In genomic region chr14:91315844-91316267, GRCh38 we compare ENCODE assay signal across 9 cellular contexts.
DNase-seq lines count a peak whose midpoint lies in the region; ATAC-seq, FAIRE-seq and TF ChIP-seq lines count a peak whose summit lies in the region.
"Had no signal": no experiment of that assay in that cellular context is flagged by ENCODE, and none has a peak within 500 bp of the region (broad histone marks: within the 10 kb centered on the region; RNA-seq: fewer than 3 reads in every experiment).

No MANE protein-coding gene starts in this region.

- peak; percentile 68 for ATAC-seq in HG02678 (IDR thresholded peaks at IDR 0.05; ENCODE audit: unreplicated experiment)

- no peak for TF ChIP-seq POLR2A in GM12891 (IDR thresholded peaks at IDR 0.05; ENCODE audit: low read depth, low read length)

- FAIRE-seq in GM12891 (lab: Jason Lieb, UNC): peak; percentile 98
- FAIRE-seq: H1 had no signal

- DNase-seq in GM12891 (ENCODE audit: insufficient read length, low spot score): peak; percentile 80
- DNase-seq in NOMO-1 treated with dmso at 0.1 percent for 144 hours (lab: John Stamatoyannopoulos, UW; ENCODE audit: unreplicated experiment): peak; percentile 52
- DNase-seq in activated T-helper 9 cell treated with anti-CD3 and anti-CD28 coated beads, Interleukin-2, amount 50 U/mL, for 16 hours (ENCODE audit: low read depth): peak; percentile 67
- peak; percentile 75 for DNase-seq in stimulated activated CD4-positive, alpha-beta T cell treated with anti-CD3 and anti-CD28 coated beads, Interleukin-4, amount 100 ng/mL, for 48 hours (ENCODE audit: low read depth in 2 of 2)
- DNase-seq in mucosa of gallbladder (ENCODE audit: low spot score): no peak
- DNase-seq in NCI-H1048 (lab: John Stamatoyannopoulos, UW): no peak
- no peak for DNase-seq in HuH-7 (ENCODE audit: low spot score)

TF ChIP-seq in GM12891, 5 proteins besides CTCF, POLR2A, EP300 and RAD21:
- TF ChIP-seq POU2F2 (IDR thresholded peaks at IDR 0.05; ENCODE audit: low read depth, low read length) (peak; percentile 35), POLR2AphosphoS5 (IDR thresholded peaks at IDR 0.05; ENCODE audit: low read depth, low read length) (no peak), SPI1 (IDR thresholded peaks at IDR 0.05; ENCODE audit: low read depth, low read length) (peak; percentile 78)

Comparison
In these comparisons a context has a peak if more than half of its experiments do, and no peak if none do; other contexts are left out.
1. DNase-seq: peak in GM12891 (single experiment), NOMO-1 treated with dmso at 0.1 percent for 144 hours (single experiment), activated T-helper 9 cell treated with anti-CD3 and anti-CD28 coated beads, Interleukin-2, amount 50 U/mL, for 16 hours (single experiment) and stimulated activated CD4-positive, alpha-beta T cell treated with anti-CD3 and anti-CD28 coated beads, Interleukin-4, amount 100 ng/mL, for 48 hours (2 of 2); none in mucosa of gallbladder (single experiment), NCI-H1048 (single experiment) and HuH-7 (single experiment).